ENCODE assay signal across 9 cellular contexts in the genomic region with DNA sequence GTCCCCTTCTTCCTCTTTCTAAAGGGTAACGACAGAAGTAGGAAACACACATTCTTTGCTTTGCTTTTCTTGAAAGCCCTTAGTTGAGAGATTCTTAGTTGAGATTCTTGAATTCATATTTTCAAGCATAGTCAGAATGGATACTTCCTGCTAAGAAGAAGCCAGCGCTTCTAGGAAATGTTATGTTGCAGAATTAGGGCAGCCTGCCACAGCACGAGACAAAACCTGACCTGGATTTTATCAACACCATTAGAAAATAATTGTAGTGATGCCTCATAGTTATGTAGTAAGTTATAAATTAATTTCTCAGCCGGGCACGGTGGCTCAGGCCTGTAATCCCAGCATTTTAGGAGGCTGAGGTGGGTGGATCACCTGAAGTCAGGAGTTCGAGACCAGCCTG. TPM values are rescaled to one million over a fixed set of nuclear protein-coding genes. Genes with fewer than 3 reads are reported as not detected.
DNase-seq lines count a peak whose midpoint lies in the region; ATAC-seq, FAIRE-seq and TF ChIP-seq lines count a peak whose summit lies in the region.
"Had no signal": no experiment of that assay in that cellular context is flagged by ENCODE, and none has a peak within 500 bp of the region (broad histone marks: within the 10 kb centered on the region; RNA-seq: fewer than 3 reads in every experiment).

No MANE protein-coding gene starts in this region.

- 41% methylated on average over 6 of the region's 6 CpGs for WGBS in A549 (ENCODE audit: missing lambda C conversion rate)

- peak overlapping the region; percentile 31 for H3K4me2 ChIP-seq in A549

- no peak for TF ChIP-seq CTCF in A549 (IDR thresholded peaks at IDR 0.05)
- no peak for TF ChIP-seq CTCF in HFFc6 (IDR thresholded peaks at IDR 0.05)
- TF ChIP-seq CTCF in left lung (IDR thresholded peaks at IDR 0.05) = no peak

- POLR2A ChIA-PET in A549 (lab: Yijun Ruan, JAX) = no interaction called here

- peak overlapping the region in 1 of 2 experiments; percentile 64; a peak in 4 of 6 replicates for H3K27ac ChIP-seq in A549
- H3K27ac ChIP-seq in left lung = peak overlapping the region; percentile 20 to 45
- H3K27ac ChIP-seq in SJCRH30 = no peak overlapping the region

- H3K4me1 ChIP-seq in A549 (peaks cover 10% of the 10 kb centered on the region), adipocyte (ENCODE audit: control insufficient read depth, insufficient read depth, low read length) (peaks cover 7% of the 10 kb centered on the region), left lung (peaks cover 0 to 7% of the 10 kb centered on the region in 2 donors), SJCRH30 (0 out of 2 replicates have a peak, but pooled peaks cover 3% of the 10 kb centered on the region)

- TF ChIP-seq POLR2A in A549 (IDR thresholded peaks at IDR 0.05; ENCODE audit: low read length) = no peak

- no peaks in the 10 kb centered on the region; the same call in 1 of the 2 replicates for H3K27me3 Mint-ChIP-seq in HFFc6 (ENCODE audit: insufficient read depth)

- peak overlapping the region; percentile 40 for H3K9ac ChIP-seq in adipocyte (ENCODE audit: low read length)

- H3K4me3 Mint-ChIP-seq in HFFc6 = peak overlapping the region; percentile 77

- no peaks in the 10 kb centered on the region for H3K9me3 ChIP-seq in A549
- no peaks in the 10 kb centered on the region for H3K9me3 ChIP-seq in adipocyte (ENCODE audit: control insufficient read depth, low read length)
- H3K9me3 ChIP-seq in left lung = no peaks in the 10 kb centered on the region
- no peaks in the 10 kb centered on the region for H3K9me3 ChIP-seq in SJCRH30 (replicated peaks)
- H3K9me3 ChIP-seq: heart right ventricle had no signal

- ATAC-seq in A549 (peak in 1 of 2 experiments; percentile 52; a peak in 2 of 6 replicates), left lung (peak; percentile 77)

- H3K36me3 Mint-ChIP-seq in HFFc6 (ENCODE audit: low read depth) = no peaks in the 10 kb centered on the region

- TF ChIP-seq RAD21 in A549 (conservative IDR thresholded peaks at IDR 0.05 in 1 of 2, IDR thresholded peaks at IDR 0.05 in 1 of 2) = no peak

- H3K27me3 ChIP-seq in adipocyte (replicated peaks; ENCODE audit: control insufficient read depth, insufficient read depth, low read length) (no peaks in the 10 kb centered on the region), left lung (no peaks in the 10 kb centered on the region), SJCRH30 (no peaks in the 10 kb centered on the region)

- H3K4me1 Mint-ChIP-seq in HFFc6 (ENCODE audit: low read depth) = peaks cover 13% of the 10 kb centered on the region

- CTCF ChIA-PET in A549 (lab: Yijun Ruan, JAX) = no interaction called here

- H3K4me3 ChIP-seq in A549 (no peak overlapping the region), adipocyte (ENCODE audit: low read length) (peak overlapping the region; percentile 44), left lung (no peak overlapping the region), SJCRH30 (no peak overlapping the region)
- H3K4me3 ChIP-seq: heart right ventricle had no signal

- intact Hi-C loops in left lung (cut with DNase I) = no loop called here

- no peak for FAIRE-seq in A549 (lab: Jason Lieb, UNC)

- DNase-seq in A549 (ENCODE audit: low read depth in 1 of 2, low spot score in 1 of 2) (peak in 1 of 2 experiments; percentile 36), HFFc6 (peak; percentile 74), adipocyte (ENCODE audit: low read depth) (peak; percentile 69), left lung (peak in 1 of 2 donors; percentile 47), DMS53 treated with DMSO at 0.1 percent for 48 hours (lab: John Stamatoyannopoulos, UW; ENCODE audit: unreplicated experiment) (no peak), inferior parietal cortex (ENCODE audit: extremely low spot score) (no peak), SHP77 treated with DMSO at 0.1 percent for 48 hours (lab: John Stamatoyannopoulos, UW) (no peak), SJCRH30 (no peak)

- no peak for TF ChIP-seq EP300 in A549 (IDR thresholded peaks at IDR 0.05)

- H3K27ac Mint-ChIP-seq in HFFc6 = peak overlapping the region; percentile 88

- H3K36me3 ChIP-seq in adipocyte (ENCODE audit: control insufficient read depth, insufficient read depth, low read length, severe bottlenecking) (no peaks in the 10 kb centered on the region), left lung (no peaks in the 10 kb centered on the region), SJCRH30 (no peaks in the 10 kb centered on the region)
- H3K36me3 ChIP-seq: heart right ventricle had no signal

- no peaks in the 10 kb centered on the region for H3K9me3 Mint-ChIP-seq in HFFc6

TF ChIP-seq in A549, 52 proteins besides CTCF, POLR2A, EP300 and RAD21:
- TF ChIP-seq KDM1A (IDR thresholded peaks at IDR 0.05; ENCODE audit: low read depth) (no peak), RFX5 (IDR thresholded peaks at IDR 0.05) (no peak), RNF2 (IDR thresholded peaks at IDR 0.05; ENCODE audit: borderline replicate concordance, low read depth) (no peak), MAZ (IDR thresholded peaks at IDR 0.05; ENCODE audit: borderline replicate concordance, low read depth, low read length) (no peak), BHLHE40 (IDR thresholded peaks at IDR 0.05; ENCODE audit: low read depth, low read length) (no peak), CHD4 (IDR thresholded peaks at IDR 0.05; ENCODE audit: borderline replicate concordance) (no peak), PHF8 (IDR thresholded peaks at IDR 0.05; ENCODE audit: borderline replicate concordance, low read depth) (no peak), CBX8 (IDR thresholded peaks at IDR 0.05) (no peak), RCOR1 (IDR thresholded peaks at IDR 0.05; ENCODE audit: low read depth, low read length) (no peak), SREBF2 (IDR thresholded peaks at IDR 0.05) (no peak), POLR2AphosphoS2 (conservative IDR thresholded peaks at IDR 0.05; ENCODE audit: low read length) (no peak), NR3C1 (IDR thresholded peaks at IDR 0.05) (no peak), RARB (CRISPR knock-in tag; IDR thresholded peaks at IDR 0.05) (no peak)
- TF ChIP-seq, protein P1, sequence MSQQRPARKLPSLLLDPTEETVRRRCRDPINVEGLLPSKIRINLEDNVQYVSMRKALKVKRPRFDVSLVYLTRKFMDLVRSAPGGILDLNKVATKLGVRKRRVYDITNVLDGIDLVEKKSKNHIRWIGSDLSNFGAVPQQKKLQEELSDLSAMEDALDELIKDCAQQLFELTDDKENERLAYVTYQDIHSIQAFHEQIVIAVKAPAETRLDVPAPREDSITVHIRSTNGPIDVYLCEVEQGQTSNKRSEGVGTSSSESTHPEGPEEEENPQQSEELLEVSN (IDR thresholded peaks at IDR 0.05; ENCODE audit: borderline replicate concordance, low read depth) = no peak
- TF ChIP-seq, protein P2, sequence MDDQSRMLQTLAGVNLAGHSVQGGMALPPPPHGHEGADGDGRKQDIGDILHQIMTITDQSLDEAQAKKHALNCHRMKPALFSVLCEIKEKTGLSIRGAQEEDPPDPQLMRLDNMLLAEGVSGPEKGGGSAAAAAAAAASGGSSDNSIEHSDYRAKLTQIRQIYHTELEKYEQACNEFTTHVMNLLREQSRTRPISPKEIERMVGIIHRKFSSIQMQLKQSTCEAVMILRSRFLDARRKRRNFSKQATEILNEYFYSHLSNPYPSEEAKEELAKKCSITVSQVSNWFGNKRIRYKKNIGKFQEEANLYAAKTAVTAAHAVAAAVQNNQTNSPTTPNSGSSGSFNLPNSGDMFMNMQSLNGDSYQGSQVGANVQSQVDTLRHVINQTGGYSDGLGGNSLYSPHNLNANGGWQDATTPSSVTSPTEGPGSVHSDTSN (IDR thresholded peaks at IDR 0.05) = no peak
- TF ChIP-seq, protein P3, sequence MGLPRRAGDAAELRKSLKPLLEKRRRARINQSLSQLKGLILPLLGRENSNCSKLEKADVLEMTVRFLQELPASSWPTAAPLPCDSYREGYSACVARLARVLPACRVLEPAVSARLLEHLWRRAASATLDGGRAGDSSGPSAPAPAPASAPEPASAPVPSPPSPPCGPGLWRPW (IDR thresholded peaks at IDR 0.05) = no peak
- TF ChIP-seq, protein P4, sequence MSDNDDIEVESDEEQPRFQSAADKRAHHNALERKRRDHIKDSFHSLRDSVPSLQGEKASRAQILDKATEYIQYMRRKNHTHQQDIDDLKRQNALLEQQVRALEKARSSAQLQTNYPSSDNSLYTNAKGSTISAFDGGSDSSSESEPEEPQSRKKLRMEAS (IDR thresholded peaks at IDR 0.05) = no peak
- TF ChIP-seq, protein P5, sequence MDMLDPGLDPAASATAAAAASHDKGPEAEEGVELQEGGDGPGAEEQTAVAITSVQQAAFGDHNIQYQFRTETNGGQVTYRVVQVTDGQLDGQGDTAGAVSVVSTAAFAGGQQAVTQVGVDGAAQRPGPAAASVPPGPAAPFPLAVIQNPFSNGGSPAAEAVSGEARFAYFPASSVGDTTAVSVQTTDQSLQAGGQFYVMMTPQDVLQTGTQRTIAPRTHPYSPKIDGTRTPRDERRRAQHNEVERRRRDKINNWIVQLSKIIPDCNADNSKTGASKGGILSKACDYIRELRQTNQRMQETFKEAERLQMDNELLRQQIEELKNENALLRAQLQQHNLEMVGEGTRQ (IDR thresholded peaks at IDR 0.05) = no peak
- TF ChIP-seq, protein P6, sequence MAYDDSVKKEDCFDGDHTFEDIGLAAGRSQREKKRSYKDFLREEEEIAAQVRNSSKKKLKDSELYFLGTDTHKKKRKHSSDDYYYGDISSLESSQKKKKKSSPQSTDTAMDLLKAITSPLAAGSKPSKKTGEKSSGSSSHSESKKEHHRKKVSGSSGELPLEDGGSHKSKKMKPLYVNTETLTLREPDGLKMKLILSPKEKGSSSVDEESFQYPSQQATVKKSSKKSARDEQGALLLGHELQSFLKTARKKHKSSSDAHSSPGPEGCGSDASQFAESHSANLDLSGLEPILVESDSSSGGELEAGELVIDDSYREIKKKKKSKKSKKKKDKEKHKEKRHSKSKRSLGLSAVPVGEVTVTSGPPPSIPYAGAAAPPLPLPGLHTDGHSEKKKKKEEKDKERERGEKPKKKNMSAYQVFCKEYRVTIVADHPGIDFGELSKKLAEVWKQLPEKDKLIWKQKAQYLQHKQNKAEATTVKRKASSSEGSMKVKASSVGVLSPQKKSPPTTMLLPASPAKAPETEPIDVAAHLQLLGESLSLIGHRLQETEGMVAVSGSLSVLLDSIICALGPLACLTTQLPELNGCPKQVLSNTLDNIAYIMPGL (CRISPR knock-in tag; IDR thresholded peaks at IDR 0.05; ENCODE audit: borderline replicate concordance) = no peak

RNA-seq across cellular contexts. Expression of a gene that starts 37.9 kb away (rescaled TPM):
- 70.4 and 77.2 TPM in 2 replicates for polyA plus RNA-seq in A549 (2011; rRNA removed)
- polyA plus RNA-seq in A549 (2012; cell fraction: cytosol; rRNA removed) = 18.4 and 21.3 TPM in 2 replicates
- 20.4 and 30.6 TPM in 2 replicates for polyA plus RNA-seq in A549 (2012; cell fraction: nucleus; rRNA removed)
- polyA plus RNA-seq in A549 (2017; fragmentation: RNase III; extraction: RNeasy Plus Mini Kit Qiagen cat#74134 plus additional on column Dnase treatment) = 34.9 to 39.3 TPM (median 36.2 TPM) in 3 replicates
- 75.4 and 78.0 TPM in 2 replicates for polyA minus RNA-seq in A549 (2011; rRNA and poly(A)+ RNA removed)
- 10 to 100 TPM; 18.1 to 23.1 (median 20.0) TPM for total RNA-seq in HFFc6 (2021; fragmentation: NEBNext Ultra II Directional; extraction: Animal tissue kit (Norgen Biotek cat#: 25700))
- total RNA-seq in left lung = 10 to 100 TPM; 31.9 to 41.9 TPM
- 65.4 and 74.1 TPM in 2 replicates for total RNA-seq in SJCRH30 (2014; rRNA removed; shearing (Covaris generic))

Comparison
In these comparisons a context has a peak if more than half of its experiments do, and no peak if none do; other contexts are left out.
1. DNase-seq: peak in HFFc6 (single experiment) and adipocyte (single experiment); none in DMS53 treated with DMSO at 0.1 percent for 48 hours (single experiment), inferior parietal cortex (single experiment), SHP77 treated with DMSO at 0.1 percent for 48 hours (single experiment) and SJCRH30 (0 of 2).